1 cellular context compared by ENCODE assay signal in the genomic region with DNA sequence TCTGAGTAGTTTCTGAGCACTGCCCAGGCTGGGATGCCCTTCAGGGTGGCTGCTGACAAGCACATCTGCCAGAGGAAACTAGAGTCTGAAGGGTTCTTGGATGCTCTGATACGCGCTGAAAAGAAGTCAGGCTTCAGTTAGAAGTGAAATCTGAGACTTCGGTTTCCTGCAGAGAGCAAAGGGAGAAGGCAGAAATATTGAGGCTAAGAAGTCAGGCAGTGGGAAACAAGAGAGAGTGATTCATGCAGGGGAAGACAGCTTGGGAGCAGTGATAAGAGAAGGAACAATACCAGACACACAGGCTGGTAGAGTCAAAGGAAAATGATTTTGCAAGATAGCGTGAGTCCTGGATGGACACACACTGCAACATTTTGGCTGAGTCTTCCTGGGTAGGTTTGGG.
TF ChIP-seq lines count a peak whose summit lies in the region.

No MANE protein-coding gene starts in this region.

TF ChIP-seq in H1, 55 proteins besides CTCF, POLR2A, EP300 and RAD21:
- no peak for TF ChIP-seq ASH2L (IDR thresholded peaks at IDR 0.05; ENCODE audit: low read length)
- TF ChIP-seq, protein P1, sequence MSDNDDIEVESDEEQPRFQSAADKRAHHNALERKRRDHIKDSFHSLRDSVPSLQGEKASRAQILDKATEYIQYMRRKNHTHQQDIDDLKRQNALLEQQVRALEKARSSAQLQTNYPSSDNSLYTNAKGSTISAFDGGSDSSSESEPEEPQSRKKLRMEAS (IDR thresholded peaks at IDR 0.05): no peak
- TF ChIP-seq NRF1 (IDR thresholded peaks at IDR 0.05; ENCODE audit: low read depth, low read length): no peak
- no peak for TF ChIP-seq TCF12 (IDR thresholded peaks at IDR 0.05; ENCODE audit: low read depth, low read length)
- TF ChIP-seq CBX8 (IDR thresholded peaks at IDR 0.05; ENCODE audit: borderline replicate concordance, low read depth, low read length): no peak
- TF ChIP-seq SRF (IDR thresholded peaks at IDR 0.05; ENCODE audit: low read depth, low read length): no peak
- TF ChIP-seq JUN (IDR thresholded peaks at IDR 0.05; ENCODE audit: low read depth, low read length): no peak
- no peak for TF ChIP-seq HDAC6 (IDR thresholded peaks at IDR 0.05; ENCODE audit: low read depth, low read length)
- no peak for TF ChIP-seq RBBP5 (IDR thresholded peaks at IDR 0.05; ENCODE audit: borderline replicate concordance, low read depth, low read length)
- no peak for TF ChIP-seq KDM1A (IDR thresholded peaks at IDR 0.05; ENCODE audit: borderline replicate concordance, low read length)
- TF ChIP-seq, protein P2, sequence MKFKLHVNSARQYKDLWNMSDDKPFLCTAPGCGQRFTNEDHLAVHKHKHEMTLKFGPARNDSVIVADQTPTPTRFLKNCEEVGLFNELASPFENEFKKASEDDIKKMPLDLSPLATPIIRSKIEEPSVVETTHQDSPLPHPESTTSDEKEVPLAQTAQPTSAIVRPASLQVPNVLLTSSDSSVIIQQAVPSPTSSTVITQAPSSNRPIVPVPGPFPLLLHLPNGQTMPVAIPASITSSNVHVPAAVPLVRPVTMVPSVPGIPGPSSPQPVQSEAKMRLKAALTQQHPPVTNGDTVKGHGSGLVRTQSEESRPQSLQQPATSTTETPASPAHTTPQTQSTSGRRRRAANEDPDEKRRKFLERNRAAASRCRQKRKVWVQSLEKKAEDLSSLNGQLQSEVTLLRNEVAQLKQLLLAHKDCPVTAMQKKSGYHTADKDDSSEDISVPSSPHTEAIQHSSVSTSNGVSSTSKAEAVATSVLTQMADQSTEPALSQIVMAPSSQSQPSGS (IDR thresholded peaks at IDR 0.05; ENCODE audit: low read length): no peak
- no peak for TF ChIP-seq NANOG (IDR thresholded peaks at IDR 0.05; ENCODE audit: insufficient read depth, low read depth, low read length, poor library complexity, severe bottlenecking)
- no peak for TF ChIP-seq RXRA (IDR thresholded peaks at IDR 0.05; ENCODE audit: insufficient read depth, low read depth, low read length)
- TF ChIP-seq GTF2F1 (IDR thresholded peaks at IDR 0.05; ENCODE audit: borderline replicate concordance, low read depth, low read length): no peak
